Comparison of ENCODE assay signal across 2 cellular contexts in genomic region chr6:119337252-119337651, GRCh38.
A peak's percentile ranks its signal among the peaks of the same experiment; 100 is the strongest.
TF ChIP-seq lines count a peak whose summit lies in the region.

No MANE protein-coding gene starts in this region.

TF ChIP-seq in HepG2, 621 proteins besides CTCF, POLR2A, EP300 and RAD21:
- TF ChIP-seq POLR2G (IDR thresholded peaks at IDR 0.05; ENCODE audit: low read depth, low read length) (peak; percentile 43; the same call in 1 of the 2 replicates), RBM22 (optimal IDR thresholded peaks at IDR 0.05; ENCODE audit: low read length) (peak; percentile 96), AGO2 (optimal IDR thresholded peaks at IDR 0.05; ENCODE audit: low read depth, low read length) (peak; percentile 8), CENPT (CRISPR knock-in tag; IDR thresholded peaks at IDR 0.05; ENCODE audit: low read depth) (no peak)
- TF ChIP-seq, protein P1, sequence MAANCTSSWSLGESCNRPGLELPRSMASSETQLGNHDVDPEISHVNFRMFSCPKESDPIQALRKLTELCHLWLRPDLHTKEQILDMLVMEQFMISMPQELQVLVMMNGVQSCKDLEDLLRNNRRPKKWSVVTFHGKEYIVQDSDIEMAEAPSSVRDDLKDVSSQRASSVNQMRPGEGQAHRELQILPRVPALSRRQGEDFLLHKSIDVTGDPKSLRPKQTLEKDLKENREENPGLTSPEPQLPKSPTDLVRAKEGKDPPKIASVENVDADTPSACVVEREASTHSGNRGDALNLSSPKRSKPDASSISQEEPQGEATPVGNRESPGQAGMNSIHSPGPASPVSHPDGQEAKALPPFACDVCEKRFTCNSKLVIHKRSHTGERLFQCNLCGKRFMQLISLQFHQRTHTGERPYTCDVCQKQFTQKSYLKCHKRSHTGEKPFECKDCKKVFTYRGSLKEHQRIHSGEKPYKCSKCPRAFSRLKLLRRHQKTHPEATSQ (CRISPR knock-in tag; IDR thresholded peaks at IDR 0.05; ENCODE audit: borderline replicate concordance) = no peak

TF ChIP-seq in K562, 482 proteins besides CTCF, POLR2A, EP300 and RAD21:
- 0 out of 2 replicates have a peak, but pooled peaks have one; percentile 5 for TF ChIP-seq EP400 (IDR thresholded peaks at IDR 0.05)
- TF ChIP-seq CREB1 (IDR thresholded peaks at IDR 0.05) = no peak
- TF ChIP-seq CREB1 (CRISPR knock-in tag; IDR thresholded peaks at IDR 0.05) = no peak
